Comparison of ENCODE assay signal across 15 cellular contexts in genomic region chr13:75055296-75055695, GRCh38.
"Had no signal": no experiment of that assay in that cellular context is flagged by ENCODE, and none has a peak within 500 bp of the region (broad histone marks: within the 10 kb centered on the region; RNA-seq: fewer than 3 reads in every experiment).

No MANE protein-coding gene starts in this region.

- H3K36me3 ChIP-seq: right atrium auricular region, transverse colon had no signal

- H3K27me3 ChIP-seq: right atrium auricular region, transverse colon had no signal

- DNase-seq: activated CD4-positive, alpha-beta T cell treated with anti-CD3 and anti-CD28 coated beads, Interleukin-2, amount 50 U/mL, for 4 hours; activated effector memory CD4-positive, alpha-beta T cell treated with anti-CD3 and anti-CD28 coated beads, Interleukin-2, amount 50 U/mL, for 16 hours; activated T-cell treated with anti-CD3 and anti-CD28 coated beads, Interleukin-2, amount 50 U/mL, for 1 hour; amygdala; cerebellar nuclear complex; dermis blood vessel endothelial cell; glutamatergic neuron; immature natural killer cell; naive thymus-derived CD4-positive, alpha-beta T cell; transverse colon had no signal

- H3K4me1 ChIP-seq: right atrium auricular region, transverse colon had no signal

- ATAC-seq: activated CD4-positive, CD25-positive, alpha-beta regulatory T cell treated with anti-CD3 and anti-CD28 coated beads, Interleukin-2, amount 50 U/mL, for 24 hours; esophagus mucosa; naive thymus-derived CD4-positive, alpha-beta T cell had no signal

- H3K9me3 ChIP-seq: right atrium auricular region, transverse colon had no signal

- H3K4me3 ChIP-seq: lung, right atrium auricular region, skin epidermis, transverse colon had no signal

- H3K27ac ChIP-seq: right atrium auricular region, skin epidermis, transverse colon had no signal
